In genomic region chr17:4007346-4008081, GRCh38 we compare ENCODE assay signal across 21 cellular contexts. TPM values are rescaled to one million over a fixed set of nuclear protein-coding genes. Genes with fewer than 3 reads are reported as not detected.
DNase-seq lines count a peak whose midpoint lies in the region; ATAC-seq and TF ChIP-seq lines count a peak whose summit lies in the region.
"Had no signal": no experiment of that assay in that cellular context is flagged by ENCODE, and none has a peak within 500 bp of the region (broad histone marks: within the 10 kb centered on the region; RNA-seq: fewer than 3 reads in every experiment).

No MANE protein-coding gene starts in this region.

- H3K36me3 ChIP-seq in GM23338 (ENCODE audit: insufficient read depth): peaks cover 7% of the 10 kb centered on the region; the same call in 1 of the 2 replicates
- H3K36me3 ChIP-seq in endodermal cell (ENCODE audit: control insufficient read depth, insufficient read depth, low read length): peaks cover 48% of the 10 kb centered on the region
- peaks cover 31% of the 10 kb centered on the region for H3K36me3 ChIP-seq in mucosa of stomach (ENCODE audit: control insufficient read depth, insufficient read depth, low read length)

- no peak for TF ChIP-seq CTCF in AG04450 (IDR thresholded peaks at IDR 0.05; ENCODE audit: low read depth, low read length)
- no peak for TF ChIP-seq CTCF in GM23338 (conservative IDR thresholded peaks at IDR 0.05; ENCODE audit: low read depth in 2 of 2)
- no peak for TF ChIP-seq CTCF in endodermal cell (conservative IDR thresholded peaks at IDR 0.05)

- ATAC-seq in GM23338: no peak
- no peak for ATAC-seq in GM21367 (IDR thresholded peaks at IDR 0.05; ENCODE audit: unreplicated experiment)
- ATAC-seq in HG03521 (IDR thresholded peaks at IDR 0.05; ENCODE audit: unreplicated experiment): no peak
- no peak for ATAC-seq in HG02798 (IDR thresholded peaks at IDR 0.05; ENCODE audit: poor library complexity, unreplicated experiment)
- ATAC-seq: activated naive CD4-positive, alpha-beta T cell treated with anti-CD3 and anti-CD28 coated beads, Interleukin-2, amount 50 U/mL, for 72 hours; foreskin keratinocyte; pancreas had no signal

- no peaks in the 10 kb centered on the region for H3K9me2 ChIP-seq in GM23338 (ENCODE audit: insufficient read depth)

- H3K4me3 Mint-ChIP-seq in GM23338: no peak overlapping the region
- H3K4me3 Mint-ChIP-seq in endodermal cell: no peak overlapping the region
- H3K4me3 Mint-ChIP-seq: H9 had no signal

- no peak overlapping the region for H3K4me2 ChIP-seq in GM23338

- peaks cover 33% of the 10 kb centered on the region for H3K4me1 Mint-ChIP-seq in GM23338
- H3K4me1 Mint-ChIP-seq in endodermal cell: peaks cover 15% of the 10 kb centered on the region

- peaks cover 12% of the 10 kb centered on the region for H3K36me3 Mint-ChIP-seq in GM23338 (ENCODE audit: low read depth)
- peaks cover 52% of the 10 kb centered on the region for H3K36me3 Mint-ChIP-seq in endodermal cell (ENCODE audit: low read depth)

- no peak overlapping the region for H3K9ac ChIP-seq in endodermal cell (ENCODE audit: extremely low read depth, low read length, poor library complexity, severe bottlenecking)
- peak overlapping the region; percentile 4 for H3K9ac ChIP-seq in mucosa of stomach (ENCODE audit: low read length)

- POLR2A ChIA-PET in AG04450 (lab: Yijun Ruan, JAX): interaction anchor here (0.6 to 1.8 kb wide), 4 partner anchors 18 to 1462 kb away, joined by 3 to 6 read pairs (median 4); no protein-coding TSS in a partner anchor

- no peaks in the 10 kb centered on the region for H3K9me3 Mint-ChIP-seq in GM23338
- peaks cover 2% of the 10 kb centered on the region for H3K9me3 Mint-ChIP-seq in endodermal cell
- H3K9me3 Mint-ChIP-seq: activated naive CD4-positive, alpha-beta T cell treated with anti-CD3 and anti-CD28 coated beads, Interleukin-2, amount 50 U/mL, for 72 hours; H9 had no signal

- H3K4me3 ChIP-seq in AG04450 (ENCODE audit: low read depth, low read length) (no peak overlapping the region), GM23338 (no peak overlapping the region), endodermal cell (ENCODE audit: low read length) (no peak overlapping the region), mucosa of stomach (ENCODE audit: low read length) (no peak overlapping the region)
- H3K4me3 ChIP-seq: ascending aorta, pancreas, sigmoid colon had no signal

- H3K27me3 Mint-ChIP-seq in GM23338 (ENCODE audit: insufficient read depth, low read depth, poor library complexity): peaks cover 22% of the 10 kb centered on the region
- H3K27me3 Mint-ChIP-seq in endodermal cell (ENCODE audit: insufficient read depth): peaks cover 1% of the 10 kb centered on the region

- H3F3A ChIP-seq in GM23338 (replicated peaks; ENCODE audit: low read depth): peaks cover 5% of the 10 kb centered on the region; the same call in 1 of the 2 replicates

- H3K4me1 ChIP-seq in GM23338 (ENCODE audit: insufficient read depth) (peaks cover 10% of the 10 kb centered on the region), endodermal cell (ENCODE audit: control insufficient read depth, insufficient read depth, low read length) (no peaks in the 10 kb centered on the region), mucosa of stomach (ENCODE audit: control insufficient read depth, insufficient read depth, low read length) (peaks cover 47% of the 10 kb centered on the region)
- H3K4me1 ChIP-seq: foreskin keratinocyte had no signal

- H3K27ac Mint-ChIP-seq in GM23338 (peak overlapping the region; percentile 52), endodermal cell (peak overlapping the region; percentile 76)

- H2AFZ ChIP-seq in GM23338: no peak overlapping the region

- no peaks in the 10 kb centered on the region for H3K79me2 ChIP-seq in GM23338 (replicated peaks; ENCODE audit: insufficient read depth)

- DNase-seq in AG04450 (ENCODE audit: low read depth, low spot score): no peak
- peak; percentile 24 for DNase-seq in GM23338 (ENCODE audit: low spot score)
- DNase-seq in endodermal cell: no peak
- DNase-seq in HT-29 (ENCODE audit: low spot score): no peak
- DNase-seq: activated CD4-positive, alpha-beta T cell treated with anti-CD3 and anti-CD28 coated beads for 1 hour; foreskin keratinocyte; H9; hippocampal formation; NCI-H1048; NCI-H187; NCI-H526 treated with DMSO at 0.1 percent for 48 hours; pancreas; T-helper 9 cell had no signal

- H3K27ac ChIP-seq in AG04450 (ENCODE audit: low read depth, low read length) (peak overlapping the region; percentile 65), GM23338 (ENCODE audit: low read depth) (no peak overlapping the region), endodermal cell (ENCODE audit: low read depth, low read length) (no peak overlapping the region)
- H3K27ac ChIP-seq: epithelial cell of prostate, foreskin keratinocyte, pancreas had no signal

- no peaks in the 10 kb centered on the region for H4K20me1 ChIP-seq in GM23338 (replicated peaks; ENCODE audit: insufficient read depth)

- CTCF ChIA-PET in AG04450 (lab: Charles Lee): interaction anchor here (0.5 to 3.4 kb wide), 5 partner anchors 18 to 105 kb away, joined by 3 to 21 read pairs (median 3); no protein-coding TSS in a partner anchor

- H3K9me3 ChIP-seq in AG04450 (ENCODE audit: control insufficient read depth, insufficient read depth, low read length) (peaks cover 5% of the 10 kb centered on the region; the same call in 1 of the 2 replicates), endodermal cell (ENCODE audit: control insufficient read depth, low read length) (no peaks in the 10 kb centered on the region), mucosa of stomach (ENCODE audit: control insufficient read depth, low read length) (no peaks in the 10 kb centered on the region)
- H3K9me3 ChIP-seq: ascending aorta, pancreas, sigmoid colon had no signal

- no peaks in the 10 kb centered on the region for H3K27me3 ChIP-seq in AG04450 (ENCODE audit: control insufficient read depth, insufficient read depth, low read length)
- no peaks in the 10 kb centered on the region for H3K27me3 ChIP-seq in GM23338 (ENCODE audit: insufficient read depth)
- no peaks in the 10 kb centered on the region for H3K27me3 ChIP-seq in endodermal cell (ENCODE audit: control insufficient read depth, insufficient read depth, low read length, poor library complexity, severe bottlenecking)
- H3K27me3 ChIP-seq in mucosa of stomach (ENCODE audit: control insufficient read depth, insufficient read depth, low read length): no peaks in the 10 kb centered on the region
- H3K27me3 ChIP-seq: ascending aorta, foreskin keratinocyte, pancreas had no signal

- 89 to 96% methylated on average over 17 to 27 of the region's 27 CpGs for WGBS in endodermal cell (ENCODE audit: insufficient coverage in 1 of 2, insufficient read length in 1 of 2), 2 experiments

TF ChIP-seq in GM23338, 12 proteins besides CTCF, POLR2A, EP300 and RAD21 (continues in another document):
- TF ChIP-seq JUNB (IDR thresholded peaks at IDR 0.05; ENCODE audit: unreplicated experiment): no peak
- TF ChIP-seq EZH2 (IDR thresholded peaks at IDR 0.05; ENCODE audit: low read depth, unreplicated experiment): no peak

RNA-seq across cellular contexts. Expression of gene ATP2A3, which starts 43.3 kb away (rescaled TPM):
- polyA plus RNA-seq in AG04450 (2011; rRNA removed) (0.46 and 0.48 TPM in 2 replicates), GM23338 (2016; fragmentation: Nextera tagmentation; extraction: Ambion mirVana) (8.2 and 9.6 TPM in 2 replicates)
- polyA minus RNA-seq in AG04450 (2011; rRNA and poly(A)+ RNA removed): 0.70 and 0.92 TPM in 2 replicates
- 32.6 and 35.2 TPM in 2 replicates for total RNA-seq in GM23338 (2014; rRNA removed; shearing (Covaris generic))
- total RNA-seq in endodermal cell: 1 to 10 TPM; 1.4 to 3.7 TPM
- 4.4 TPM for polyA plus RNA-seq in endodermal cell (2013, experiment 1 of 2)
- 2.5 TPM for polyA plus RNA-seq in endodermal cell (2013, experiment 2 of 2)
- total RNA-seq in HT-29 (2014; rRNA removed; shearing (Covaris generic)): 10.9 and 13.7 TPM in 2 replicates
